In the genomic region with DNA sequence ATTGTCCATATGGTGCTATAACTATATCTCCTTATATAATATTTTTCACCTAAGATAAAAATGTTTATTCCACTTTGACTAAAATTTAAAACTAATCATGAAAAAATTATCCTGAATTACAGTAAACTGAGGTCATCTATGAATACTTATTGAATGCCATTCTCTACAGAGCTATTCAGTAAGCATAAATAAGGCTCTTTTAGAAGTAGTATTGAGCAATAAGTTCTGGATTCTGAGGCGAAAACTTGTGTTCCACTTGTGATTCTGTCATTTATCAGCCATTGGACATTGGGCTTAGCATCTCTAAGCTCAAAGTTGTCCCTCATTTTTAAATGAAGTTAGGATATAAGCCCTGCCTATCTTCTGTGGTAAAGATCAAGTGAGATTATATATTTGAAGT, we compare ENCODE assay signal across 28 cellular contexts.
"Had no signal": no experiment of that assay in that cellular context is flagged by ENCODE, and none has a peak within 500 bp of the region (broad histone marks: within the 10 kb centered on the region; RNA-seq: fewer than 3 reads in every experiment).

No MANE protein-coding gene starts in this region.

- H3K9me3 Mint-ChIP-seq: stimulated activated effector memory CD8-positive, alpha-beta T cell treated with anti-CD3 and anti-CD28 coated beads, Interleukin-12 subunit alpha, Interleukin-12 subunit beta, amount 100 ng/mL, for 72 hours; stimulated activated naive CD8-positive, alpha-beta T cell treated with anti-CD3 and anti-CD28 coated beads, Interleukin-15, amount 100 ng/mL, for 72 hours; stimulated activated naive CD8-positive, alpha-beta T cell treated with anti-CD3 and anti-CD28 coated beads, Interleukin-15, Interleukin-2, amounts not matched to agents 100 ng/mL and 50 ng/mL, for 24 hours; type B pancreatic cell had no signal

- H3K27ac ChIP-seq: stomach, suprapubic skin, testis, thoracic aorta, thyroid gland, tibial artery, transverse colon, upper lobe of left lung, upper lobe of right lung, uterus, vagina had no signal

- H3K4me1 Mint-ChIP-seq: stimulated activated effector memory CD8-positive, alpha-beta T cell treated with anti-CD3 and anti-CD28 coated beads, Interleukin-12 subunit alpha, Interleukin-12 subunit beta, amount 100 ng/mL, for 72 hours; stimulated activated memory B cell treated with anti-CD40 and anti-IgM and Interleukin-4, amounts not matched to agents 10 μg/mL and 1 μg/mL and 100 μg/mL, for 72 hours; stimulated activated naive CD8-positive, alpha-beta T cell treated with anti-CD3 and anti-CD28 coated beads, Interleukin-15, amount 100 ng/mL, for 72 hours had no signal

- ATAC-seq: stimulated activated effector memory CD8-positive, alpha-beta T cell treated with anti-CD3 and anti-CD28 coated beads, Interleukin-12 subunit alpha, Interleukin-12 subunit beta, amount 100 ng/mL, for 72 hours; stimulated activated memory B cell treated with anti-CD40 and anti-IgM and Interleukin-4, amounts not matched to agents 10 μg/mL and 1 μg/mL and 100 μg/mL, for 72 hours; stimulated activated naive B cell treated with anti-CD40 and anti-IgM and Interleukin-4, amounts not matched to agents 10 μg/mL and 1 μg/mL and 100 μg/mL, for 72 hours; stimulated activated naive CD8-positive, alpha-beta T cell treated with anti-CD3 and anti-CD28 coated beads, Interleukin-15, amount 100 ng/mL, for 72 hours; stimulated activated naive CD8-positive, alpha-beta T cell treated with anti-CD3 and anti-CD28 coated beads, Interleukin-15, Interleukin-2, amounts not matched to agents 100 U/mL and 50 U/mL, for 24 hours; upper lobe of right lung had no signal

- DNase-seq: stimulated activated CD4-positive, alpha-beta T cell treated with anti-CD3 and anti-CD28 coated beads, Interleukin-2, amount 100 ng/mL, for 48 hours; stimulated activated CD4-positive, alpha-beta T cell treated with anti-CD3 and anti-CD28 coated beads, Interleukin-4, amount 100 ng/mL, for 1 hour; stimulated activated CD4-positive, alpha-beta T cell treated with anti-CD3 and anti-CD28 coated beads, Interleukin-4, amount 100 ng/mL, for 24 hours; stimulated activated CD4-positive, alpha-beta T cell treated with anti-CD3 and anti-CD28 coated beads, Interleukin-4, amount 100 ng/mL, for 4 hours; stimulated activated CD8-positive, alpha-beta memory T cell treated with anti-CD3 and anti-CD28 coated beads, Interleukin-4, amount 100 ng/mL, for 48 hours; stimulated activated naive B cell treated with anti-CD40 and anti-IgM and Interleukin-4, amounts not matched to agents 10 μg/mL and 1 μg/mL and 100 μg/mL, for 72 hours; stimulated activated naive CD4-positive, alpha-beta T cell; stimulated activated naive CD4-positive, alpha-beta T cell treated with Interleukin-2 at 50 U/mL for 16 hours; stimulated activated naive CD8-positive, alpha-beta T cell treated with anti-CD3 and anti-CD28 coated beads, Interleukin-15, amount 100 ng/mL, for 72 hours; stimulated activated naive CD8-positive, alpha-beta T cell treated with anti-CD3 and anti-CD28 coated beads, Interleukin-15, Interleukin-2, amounts not matched to agents 100 U/mL and 50 U/mL, for 24 hours; stomach; substantia nigra; testis; thyroid gland; tibial artery; transverse colon; trophoblast cell; upper lobe of left lung; upper lobe of right lung; uterus had no signal

- H3K4me3 Mint-ChIP-seq: stimulated activated effector memory CD8-positive, alpha-beta T cell treated with anti-CD3 and anti-CD28 coated beads, Interleukin-12 subunit alpha, Interleukin-12 subunit beta, amount 100 ng/mL, for 72 hours; stimulated activated memory B cell treated with anti-CD40 and anti-IgM and Interleukin-4, amounts not matched to agents 10 μg/mL and 1 μg/mL and 100 μg/mL, for 72 hours; stimulated activated naive B cell treated with anti-CD40 and anti-IgM and Interleukin-4, amounts not matched to agents 10 μg/mL and 1 μg/mL and 100 μg/mL, for 72 hours; stimulated activated naive CD8-positive, alpha-beta T cell treated with anti-CD3 and anti-CD28 coated beads, Interleukin-15, amount 100 ng/mL, for 72 hours; stimulated activated naive CD8-positive, alpha-beta T cell treated with anti-CD3 and anti-CD28 coated beads, Interleukin-15, Interleukin-2, amounts not matched to agents 100 ng/mL and 50 ng/mL, for 24 hours; type B pancreatic cell had no signal

- H3K9me3 ChIP-seq: stomach, suprapubic skin, testis, thoracic aorta, thyroid gland, tibial artery, tibial nerve, transverse colon, upper lobe of left lung, upper lobe of right lung, uterus, vagina had no signal

- H3K4me1 ChIP-seq: stomach, suprapubic skin, testis, thyroid gland, transverse colon, upper lobe of left lung, upper lobe of right lung, uterus, vagina had no signal

- H3K36me3 ChIP-seq: transverse colon, uterus had no signal

- H3K4me3 ChIP-seq: stomach, suprapubic skin, testis, thoracic aorta, thyroid gland, tibial artery, tibial nerve, transverse colon, upper lobe of left lung, upper lobe of right lung, uterus, vagina had no signal

- H3K27me3 ChIP-seq: stomach, suprapubic skin, testis, thyroid gland, tibial artery, tibial nerve, transverse colon, upper lobe of left lung, upper lobe of right lung, uterus, vagina had no signal

- H3K36me3 Mint-ChIP-seq: stimulated activated naive B cell treated with anti-CD40 and anti-IgM and Interleukin-4, amounts not matched to agents 10 μg/mL and 1 μg/mL and 100 μg/mL, for 72 hours had no signal

- H3K27me3 Mint-ChIP-seq: stimulated activated memory B cell treated with anti-CD40 and anti-IgM and Interleukin-4, amounts not matched to agents 10 μg/mL and 1 μg/mL and 100 μg/mL, for 72 hours; stimulated activated naive B cell treated with anti-CD40 and anti-IgM and Interleukin-4, amounts not matched to agents 10 μg/mL and 1 μg/mL and 100 μg/mL, for 72 hours; stimulated activated naive CD8-positive, alpha-beta T cell treated with anti-CD3 and anti-CD28 coated beads, Interleukin-15, amount 100 ng/mL, for 72 hours; stimulated activated naive CD8-positive, alpha-beta T cell treated with anti-CD3 and anti-CD28 coated beads, Interleukin-15, Interleukin-2, amounts not matched to agents 100 ng/mL and 50 ng/mL, for 24 hours; type B pancreatic cell had no signal
